ENCODE assay signal across 1 cellular context in genomic region chr14:30034049-30034635, GRCh38.
TF ChIP-seq lines count a peak whose summit lies in the region.

No MANE protein-coding gene starts in this region.

TF ChIP-seq in GM23338, 12 proteins besides CTCF, POLR2A, EP300 and RAD21 (continued from another document):
- TF ChIP-seq, protein P1, sequence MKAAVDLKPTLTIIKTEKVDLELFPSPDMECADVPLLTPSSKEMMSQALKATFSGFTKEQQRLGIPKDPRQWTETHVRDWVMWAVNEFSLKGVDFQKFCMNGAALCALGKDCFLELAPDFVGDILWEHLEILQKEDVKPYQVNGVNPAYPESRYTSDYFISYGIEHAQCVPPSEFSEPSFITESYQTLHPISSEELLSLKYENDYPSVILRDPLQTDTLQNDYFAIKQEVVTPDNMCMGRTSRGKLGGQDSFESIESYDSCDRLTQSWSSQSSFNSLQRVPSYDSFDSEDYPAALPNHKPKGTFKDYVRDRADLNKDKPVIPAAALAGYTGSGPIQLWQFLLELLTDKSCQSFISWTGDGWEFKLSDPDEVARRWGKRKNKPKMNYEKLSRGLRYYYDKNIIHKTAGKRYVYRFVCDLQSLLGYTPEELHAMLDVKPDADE (IDR thresholded peaks at IDR 0.05), result no peak
- no peak for TF ChIP-seq POLR2AphosphoS5 (IDR thresholded peaks at IDR 0.05; ENCODE audit: low read depth)
- TF ChIP-seq CREB1 (CRISPR knock-in tag; IDR thresholded peaks at IDR 0.05; ENCODE audit: low read depth), result no peak
- no peak for TF ChIP-seq STAT1 (IDR thresholded peaks at IDR 0.05; ENCODE audit: unreplicated experiment)
- no peak for TF ChIP-seq ZNF331 (CRISPR knock-in tag; IDR thresholded peaks at IDR 0.05; ENCODE audit: low read depth)
- TF ChIP-seq EZH2phosphoT487 (IDR thresholded peaks at IDR 0.05; ENCODE audit: unreplicated experiment), result no peak
- TF ChIP-seq EZH2 (IDR thresholded peaks at IDR 0.05; ENCODE audit: low read depth, unreplicated experiment), result no peak
